20 cellular contexts compared by ENCODE assay signal in the genomic region with DNA sequence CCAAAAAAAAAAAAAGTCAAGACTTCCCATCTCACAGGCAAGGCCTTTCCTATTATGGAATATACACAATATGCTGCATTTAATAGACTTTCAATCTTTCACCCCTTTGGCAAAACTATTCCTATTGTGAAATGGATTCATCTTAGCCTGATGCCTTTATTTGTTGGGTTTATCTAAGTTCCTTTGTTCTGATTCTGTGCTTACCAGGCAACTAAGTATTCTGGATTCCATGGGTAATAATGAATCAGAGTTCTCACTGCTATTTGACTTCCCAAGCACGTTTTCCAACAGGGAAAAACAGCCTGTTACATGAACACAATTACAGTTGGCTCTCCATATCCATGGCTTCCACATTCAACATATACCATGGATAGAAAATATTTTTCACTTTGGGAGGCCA.
"Had no signal": no experiment of that assay in that cellular context is flagged by ENCODE, and none has a peak within 500 bp of the region (broad histone marks: within the 10 kb centered on the region; RNA-seq: fewer than 3 reads in every experiment).

No MANE protein-coding gene starts in this region.

- DNase-seq: activated CD4-positive, alpha-beta T cell treated with anti-CD3 and anti-CD28 coated beads, Interleukin-2, amount 10 ng/mL, durations not matched to agents 7 days and 5 days; activated CD4-positive, CD25-positive, alpha-beta regulatory T cell treated with anti-CD3 and anti-CD28 coated beads, Interleukin-2, amount 50 U/mL, for 72 hours; activated CD8-positive, alpha-beta T cell treated with anti-CD3 and anti-CD28 coated beads, Interleukin-2, amount 10 ng/mL, durations not matched to agents 7 days and 5 days; activated gamma-delta T cell; activated naive CD4-positive, alpha-beta T cell treated with anti-CD3 and anti-CD28 coated beads, Interleukin-2, amount 50 U/mL, for 16 hours; activated naive CD8-positive, alpha-beta T cell treated with anti-CD3 and anti-CD28 coated beads, Interleukin-2, amount 50 U/mL, for 24 hours; aorta; dermis blood vessel endothelial cell; effector memory CD4-positive, alpha-beta T cell; left ventricle myocardium superior; mammary epithelial cell; midbrain; natural killer cell; psoas muscle; stimulated activated CD4-positive, alpha-beta T cell treated with anti-CD3 and anti-CD28 coated beads, Interleukin-4, amount 100 ng/mL, for 24 hours; stimulated activated naive CD4-positive, alpha-beta T cell treated with Interleukin-2 at 50 U/mL for 16 hours; T-cell; thyroid gland; WERI-Rb-1 had no signal

- H3K4me3 ChIP-seq: psoas muscle, right atrium auricular region, thyroid gland had no signal

- H3K27ac ChIP-seq: psoas muscle, right atrium auricular region, thyroid gland, WERI-Rb-1 had no signal

- ATAC-seq: activated CD8-positive, alpha-beta T cell treated with anti-CD3 and anti-CD28 coated beads, Interleukin-2, amount 10 ng/mL, durations not matched to agents 7 days and 5 days; activated naive CD8-positive, alpha-beta T cell treated with anti-CD3 and anti-CD28 coated beads, Interleukin-2, amount 50 U/mL, for 24 hours; left ventricle myocardium superior; natural killer cell; psoas muscle; T-cell had no signal

- H3K9me3 ChIP-seq: psoas muscle, right atrium auricular region, thyroid gland had no signal

- H3K4me1 ChIP-seq: psoas muscle, right atrium auricular region, thyroid gland had no signal

- H3K27me3 ChIP-seq: right atrium auricular region, thyroid gland had no signal

- H3K36me3 ChIP-seq: WERI-Rb-1 had no signal
